ENCODE assay signal across 20 cellular contexts in genomic region chr10:113397031-113397430, GRCh38.
"Had no signal": no experiment of that assay in that cellular context is flagged by ENCODE, and none has a peak within 500 bp of the region (broad histone marks: within the 10 kb centered on the region; RNA-seq: fewer than 3 reads in every experiment).

No MANE protein-coding gene starts in this region.

- H3K4me3 Mint-ChIP-seq: activated CD4-positive, alpha-beta memory T cell treated with anti-CD3 and anti-CD28 coated beads for 36 hours; activated CD4-positive, alpha-beta T cell treated with anti-CD3 and anti-CD28 coated beads, Interleukin-2, amount 10 ng/mL, durations not matched to agents 7 days and 5 days; activated T-cell treated with anti-CD3 and anti-CD28 coated beads, Interleukin-2, amount 50 U/mL, for 4 hours had no signal

- DNase-seq: activated CD4-positive, alpha-beta memory T cell treated with anti-CD3 and anti-CD28 coated beads for 36 hours; activated CD4-positive, alpha-beta T cell treated with anti-CD3 and anti-CD28 coated beads, Interleukin-2, amount 10 ng/mL, durations not matched to agents 7 days and 5 days; activated CD4-positive, CD25-positive, alpha-beta regulatory T cell; activated CD8-positive, alpha-beta memory T cell treated with anti-CD3 and anti-CD28 coated beads for 24 hours; activated effector memory CD4-positive, alpha-beta T cell treated with anti-CD3 and anti-CD28 coated beads, Interleukin-2, amount 50 U/mL, for 16 hours; activated naive CD4-positive, alpha-beta T cell treated with Interleukin-2 at 50 U/mL for 16 hours; activated T-cell treated with anti-CD3 and anti-CD28 coated beads, Interleukin-2, amount 50 U/mL, for 4 hours; anterior cingulate cortex; KG1; NCI-H1048; NCI-H146; NCI-H187 treated with DMSO at 0.1 percent for 48 hours; NCI-H2081 treated with DMSO at 0.1 percent for 48 hours; NCI-H446; NCI-H524; PC-3; SIG-M5; T-helper 1 cell had no signal

- H3K27ac ChIP-seq: VCaP had no signal

- H3K27ac Mint-ChIP-seq: activated CD4-positive, alpha-beta memory T cell treated with anti-CD3 and anti-CD28 coated beads for 36 hours; activated CD4-positive, alpha-beta T cell treated with anti-CD3 and anti-CD28 coated beads, Interleukin-2, amount 10 ng/mL, durations not matched to agents 7 days and 5 days; activated naive CD4-positive, alpha-beta T cell treated with anti-CD3 and anti-CD28 coated beads, Interleukin-2, amount 50 U/mL, for 72 hours had no signal

- H3K36me3 Mint-ChIP-seq: activated CD4-positive, alpha-beta memory T cell treated with anti-CD3 and anti-CD28 coated beads for 36 hours; activated naive CD4-positive, alpha-beta T cell treated with anti-CD3 and anti-CD28 coated beads, Interleukin-2, amount 50 U/mL, for 72 hours had no signal

- H3K9me3 Mint-ChIP-seq: activated CD4-positive, alpha-beta memory T cell treated with anti-CD3 and anti-CD28 coated beads for 36 hours; activated T-cell treated with anti-CD3 and anti-CD28 coated beads, Interleukin-2, amount 50 U/mL, for 4 hours had no signal

- ATAC-seq: activated naive CD4-positive, alpha-beta T cell treated with anti-CD3 and anti-CD28 coated beads, Interleukin-2, amount 50 U/mL, for 72 hours; activated T-cell treated with anti-CD3 and anti-CD28 coated beads, Interleukin-2, amount 50 U/mL, for 4 hours; PC-3 had no signal

- H3K4me1 Mint-ChIP-seq: activated CD4-positive, alpha-beta T cell treated with anti-CD3 and anti-CD28 coated beads, Interleukin-2, amount 10 ng/mL, durations not matched to agents 7 days and 5 days had no signal

- H3K27me3 Mint-ChIP-seq: activated CD4-positive, alpha-beta memory T cell treated with anti-CD3 and anti-CD28 coated beads for 36 hours; activated CD4-positive, alpha-beta T cell treated with anti-CD3 and anti-CD28 coated beads, Interleukin-2, amount 10 ng/mL, durations not matched to agents 7 days and 5 days had no signal
